Comparison of ENCODE assay signal across 8 cellular contexts in genomic region chr4:131644619-131645018, GRCh38.
DNase-seq lines count a peak whose midpoint lies in the region; ATAC-seq and TF ChIP-seq lines count a peak whose summit lies in the region.
"Had no signal": no experiment of that assay in that cellular context is flagged by ENCODE, and none has a peak within 500 bp of the region (broad histone marks: within the 10 kb centered on the region; RNA-seq: fewer than 3 reads in every experiment).

No MANE protein-coding gene starts in this region.

- CTCF ChIA-PET in T-cell (lab: Charles Lee): interaction anchor here in 1 of 2 donors (0.6 kb wide), 1 partner anchor 9 kb away, joined by 3 read pairs; no protein-coding TSS in a partner anchor

- H2AFZ ChIP-seq in neuronal stem cell (ENCODE audit: low read length): no peak overlapping the region

- H3K4me1 ChIP-seq in neuronal stem cell (ENCODE audit: control insufficient read depth in 2 of 2, insufficient read depth in 1 of 2, low read depth in 1 of 2, low read length in 2 of 2): no peaks in the 10 kb centered on the region

- H3K4ac ChIP-seq in neuronal stem cell (ENCODE audit: low read length): no peak overlapping the region

- WGBS in neuronal stem cell (ENCODE audit: extremely low coverage in 2 of 2, insufficient read length in 2 of 2, insufficient replicate concordance in 1 of 2), 2 donors: no CpG with 5 or more reads among the region's 1 CpG

- H3K4me3 Mint-ChIP-seq in chondrocyte (ENCODE audit: unreplicated experiment): no peak overlapping the region
- no peak overlapping the region for H3K4me3 Mint-ChIP-seq in T-cell
- H3K4me3 Mint-ChIP-seq: naive thymus-derived CD4-positive, alpha-beta T cell had no signal

- no peaks in the 10 kb centered on the region for H3K36me3 ChIP-seq in neuronal stem cell (replicated peaks in 1 of 2; ENCODE audit: control insufficient read depth in 2 of 2, insufficient read depth in 2 of 2, low read length in 2 of 2)

- H2BK15ac ChIP-seq in neuronal stem cell (ENCODE audit: low read length): no peak overlapping the region

- no peak overlapping the region for H2AK5ac ChIP-seq in neuronal stem cell (ENCODE audit: low read depth, low read length)

- H3K36me3 Mint-ChIP-seq in chondrocyte (ENCODE audit: low read depth) (no peaks in the 10 kb centered on the region), T-cell (no peaks in the 10 kb centered on the region)
- H3K36me3 Mint-ChIP-seq: naive thymus-derived CD4-positive, alpha-beta T cell had no signal

- ATAC-seq in GM19395 (IDR thresholded peaks at IDR 0.05; ENCODE audit: unreplicated experiment) (no peak), T-cell (replicated peaks in 1 of 4) (no peak)
- ATAC-seq: naive thymus-derived CD4-positive, alpha-beta T cell had no signal

- H3K27ac Mint-ChIP-seq in chondrocyte (ENCODE audit: unreplicated experiment): no peak overlapping the region
- no peak overlapping the region for H3K27ac Mint-ChIP-seq in T-cell
- H3K27ac Mint-ChIP-seq: naive thymus-derived CD4-positive, alpha-beta T cell had no signal

- H2BK5ac ChIP-seq in neuronal stem cell (ENCODE audit: low read length): no peak overlapping the region

- no peak overlapping the region for H3K14ac ChIP-seq in neuronal stem cell (ENCODE audit: low read length)

- no peaks in the 10 kb centered on the region for H3K9me3 ChIP-seq in neuronal stem cell (replicated peaks in 1 of 2; ENCODE audit: control insufficient read depth in 2 of 2, insufficient read depth in 1 of 2, low read depth in 1 of 2, low read length in 2 of 2)

- POLR2A ChIA-PET in T-cell (lab: Charles Lee): no interaction called here

- H3K4me3 ChIP-seq in neuronal stem cell (ENCODE audit: low read length in 2 of 2): no peak overlapping the region

- no peak overlapping the region for H3K18ac ChIP-seq in neuronal stem cell (ENCODE audit: low read length)

- H2BK12ac ChIP-seq in neuronal stem cell (ENCODE audit: low read length): no peak overlapping the region

- TF ChIP-seq CTCF in GM12874 (IDR thresholded peaks at IDR 0.05; ENCODE audit: insufficient read depth, low read depth, low read length) (0 out of 2 replicates have a peak, but pooled peaks have one; percentile 10), chondrocyte (IDR thresholded peaks at IDR 0.05) (peak; percentile 65)

- H3K27me3 Mint-ChIP-seq in chondrocyte (ENCODE audit: low read depth): peaks cover 1% of the 10 kb centered on the region
- H3K27me3 Mint-ChIP-seq in T-cell: no peaks in the 10 kb centered on the region
- H3K27me3 Mint-ChIP-seq: naive thymus-derived CD4-positive, alpha-beta T cell had no signal

- no peak overlapping the region for H4K91ac ChIP-seq in neuronal stem cell (ENCODE audit: low read depth, low read length, poor library complexity)

- no peaks in the 10 kb centered on the region for H3K4me1 Mint-ChIP-seq in chondrocyte (ENCODE audit: low read depth)
- H3K4me1 Mint-ChIP-seq in T-cell: no peaks in the 10 kb centered on the region
- H3K4me1 Mint-ChIP-seq: naive thymus-derived CD4-positive, alpha-beta T cell had no signal

- no peak overlapping the region for H2BK120ac ChIP-seq in neuronal stem cell (ENCODE audit: low read depth, low read length)

- peak; percentile 42 to 50 for DNase-seq in NCI-H446 (lab: John Stamatoyannopoulos, UW)
- DNase-seq in chondrocyte (ENCODE audit: low spot score): no peak
- DNase-seq in neuronal stem cell (ENCODE audit: low spot score): peak; percentile 6
- DNase-seq in NCI-H2107 (lab: John Stamatoyannopoulos, UW): no peak
- no peak for DNase-seq in T-cell
- DNase-seq: naive thymus-derived CD4-positive, alpha-beta T cell had no signal

- H3K27ac ChIP-seq in neuronal stem cell (replicated peaks; ENCODE audit: low read length): no peak overlapping the region

- H3K9me3 Mint-ChIP-seq in chondrocyte (ENCODE audit: low read depth) (peaks cover 23% of the 10 kb centered on the region), T-cell (peaks cover 4 to 23% (median 9%) of the 10 kb centered on the region in 3 donors)

- H3K23ac ChIP-seq in neuronal stem cell (ENCODE audit: low read depth, low read length, poor library complexity): no peak overlapping the region

- no peak overlapping the region for H3K4me2 ChIP-seq in neuronal stem cell (ENCODE audit: insufficient read depth, low read length, poor library complexity, severe bottlenecking)

- H4K8ac ChIP-seq in neuronal stem cell (ENCODE audit: low read depth, low read length): no peak overlapping the region

- H3K79me1 ChIP-seq in neuronal stem cell (ENCODE audit: low read depth, low read length): no peaks in the 10 kb centered on the region

- no peak overlapping the region for H3K9ac ChIP-seq in neuronal stem cell (ENCODE audit: low read depth, low read length, poor library complexity)

- H3K27me3 ChIP-seq in neuronal stem cell (ENCODE audit: control insufficient read depth in 3 of 3, insufficient read depth in 3 of 3, low read depth in 1 of 3, low read length in 3 of 3): no peaks in the 10 kb centered on the region

Comparison
In these comparisons a context has a peak if more than half of its experiments do, and no peak if none do; other contexts are left out.
1. DNase-seq: peak in NCI-H446 (2 of 2) and neuronal stem cell (single experiment); none in chondrocyte (single experiment), NCI-H2107 (single experiment) and T-cell (0 of 34).